ENCODE assay signal across 16 cellular contexts in the genomic region with DNA sequence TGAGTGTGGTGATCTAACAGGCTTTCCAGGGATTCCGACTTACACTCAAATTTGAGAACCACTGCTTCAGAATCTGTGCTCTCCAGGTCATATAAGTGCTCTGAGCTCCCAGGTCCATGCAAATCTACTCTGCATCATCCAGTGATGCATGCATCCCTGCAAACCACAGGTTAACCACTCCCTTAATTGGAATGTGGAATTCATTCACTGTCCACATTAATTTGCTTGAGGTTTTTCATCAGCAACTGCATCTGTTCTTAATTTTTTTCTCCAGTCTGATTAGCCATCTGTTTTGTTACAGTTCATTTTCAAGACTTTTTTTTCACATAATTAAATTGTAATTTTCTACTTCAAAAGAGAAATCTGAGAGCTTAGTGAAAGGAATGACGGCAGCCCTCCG. TPM values are rescaled to one million over a fixed set of nuclear protein-coding genes. Genes with fewer than 3 reads are reported as not detected.
A peak's percentile ranks its signal among the peaks of the same experiment; 100 is the strongest.
DNase-seq lines count a peak whose midpoint lies in the region; ATAC-seq, FAIRE-seq and TF ChIP-seq lines count a peak whose summit lies in the region.
"Had no signal": no experiment of that assay in that cellular context is flagged by ENCODE, and none has a peak within 500 bp of the region (broad histone marks: within the 10 kb centered on the region; RNA-seq: fewer than 3 reads in every experiment).

No MANE protein-coding gene starts in this region.

- H3K36me3 ChIP-seq in heart left ventricle (no peaks in the 10 kb centered on the region), mesendoderm (ENCODE audit: control insufficient read depth, insufficient read depth, low read length) (no peaks in the 10 kb centered on the region)
- H3K36me3 ChIP-seq: gastrocnemius medialis, MG63, prostate gland had no signal

- no peak for TF ChIP-seq POLR2A in H54 (IDR thresholded peaks at IDR 0.05; ENCODE audit: low read depth, low read length)
- TF ChIP-seq POLR2A in heart left ventricle (IDR thresholded peaks at IDR 0.05), result no peak

- peaks cover 0 to 29% (median 0%) of the 10 kb centered on the region in 12 donors for H3K9me3 ChIP-seq in heart left ventricle
- H3K9me3 ChIP-seq: gastrocnemius medialis, prostate gland had no signal

- TF ChIP-seq CTCF in foreskin fibroblast (IDR thresholded peaks at IDR 0.05; ENCODE audit: low read depth, low read length), result no peak
- no peak for TF ChIP-seq CTCF in heart left ventricle (IDR thresholded peaks at IDR 0.05)

- H3K79me2 ChIP-seq in mesendoderm (ENCODE audit: control insufficient read depth, insufficient read depth, low read length), result no peaks in the 10 kb centered on the region

- H4K5ac ChIP-seq in mesendoderm (ENCODE audit: low read length), result no peak overlapping the region

- 84 to 97% (median 95%) methylated on average over 3 of the region's 3 CpGs for WGBS in heart left ventricle, 4 donors
- no CpG with 5 or more reads among the region's 3 CpGs for WGBS in mesendoderm (ENCODE audit: extremely low coverage, insufficient coverage, low lambda C conversion rate)

- no peak overlapping the region for H3K23ac ChIP-seq in mesendoderm (ENCODE audit: low read length)

- no peak for ATAC-seq in heart left ventricle
- ATAC-seq: gastrocnemius medialis, WTC11 had no signal

- H2BK5ac ChIP-seq in mesendoderm (ENCODE audit: low read length), result no peak overlapping the region

- no peak overlapping the region for H3K9ac ChIP-seq in mesendoderm (ENCODE audit: low read length)

- H3K4me2 ChIP-seq in mesendoderm (ENCODE audit: low read length), result no peak overlapping the region

- FAIRE-seq in H54 (lab: Jason Lieb, UNC), result peak; percentile 74

- peaks cover 0 to 48% (median 3%) of the 10 kb centered on the region in 12 donors for H3K4me1 ChIP-seq in heart left ventricle
- H3K4me1 ChIP-seq in mesendoderm (ENCODE audit: control insufficient read depth, low read depth, low read length), result no peaks in the 10 kb centered on the region
- H3K4me1 ChIP-seq: gastrocnemius medialis, prostate gland had no signal

- H3K27me3 ChIP-seq in heart left ventricle (no peaks in the 10 kb centered on the region), mesendoderm (ENCODE audit: insufficient read depth, low read length, poor library complexity) (no peaks in the 10 kb centered on the region)
- H3K27me3 ChIP-seq: gastrocnemius medialis, MG63, tibial nerve had no signal

- DNase-seq in AG08395 (ENCODE audit: low spot score) (peak; percentile 87), H54 (ENCODE audit: insufficient read length, low spot score) (peak; percentile 25), SW480 (ENCODE audit: low spot score) (peak; percentile 97), foreskin fibroblast (peak; percentile 79 to 86), SKM-1 (lab: John Stamatoyannopoulos, UW; ENCODE audit: unreplicated experiment) (no peak), heart left ventricle (no peak), mesendoderm (no peak)
- no peak for DNase-seq in activated CD4-positive, alpha-beta T cell treated with anti-CD3 and anti-CD28 coated beads for 1 hour
- DNase-seq: dermis blood vessel endothelial cell, gastrocnemius medialis, immature natural killer cell, MG63, NCI-H2107 had no signal

- H3K4me3 ChIP-seq in foreskin fibroblast (ENCODE audit: low read depth in 1 of 2, low read length in 2 of 2) (no peak overlapping the region), heart left ventricle (no peak overlapping the region), mesendoderm (ENCODE audit: low read length) (no peak overlapping the region)
- H3K4me3 ChIP-seq: gastrocnemius medialis, MG63, prostate gland, tibial nerve had no signal

- H3K56ac ChIP-seq in mesendoderm (ENCODE audit: low read length), result no peak overlapping the region

- no peak overlapping the region for H2AK5ac ChIP-seq in mesendoderm (ENCODE audit: low read length)

- no peak overlapping the region for H4K8ac ChIP-seq in mesendoderm (ENCODE audit: low read depth, low read length)

- H3K27ac ChIP-seq in heart left ventricle (no peak overlapping the region), mesendoderm (ENCODE audit: low read depth, low read length) (no peak overlapping the region)
- H3K27ac ChIP-seq: gastrocnemius medialis, prostate gland, tibial nerve had no signal

- H2BK120ac ChIP-seq in mesendoderm (ENCODE audit: low read depth, low read length), result no peak overlapping the region

- H2BK15ac ChIP-seq in mesendoderm (replicated peaks; ENCODE audit: low read depth), result no peak overlapping the region

- no peak overlapping the region for H3K4ac ChIP-seq in mesendoderm (ENCODE audit: low read depth, low read length)

- H3K18ac ChIP-seq in mesendoderm (ENCODE audit: low read length), result no peak overlapping the region

- no peaks in the 10 kb centered on the region for H3K79me1 ChIP-seq in mesendoderm (ENCODE audit: low read length)

- intact Hi-C loops in heart left ventricle (cut with DNase I), result no loop called here

RNA-seq across cellular contexts. Expression of a gene that starts 43.4 kb away (rescaled TPM):
- total RNA-seq in heart left ventricle, result 10 to 100 TPM in 8 of 9 donors, 1 to 10 TPM in 1; 9.7 to 37.0 (median 14.6) TPM
- polyA plus RNA-seq in heart left ventricle, result 1 to 10 TPM; 8.6 to 8.7 TPM
- polyA plus RNA-seq in mesendoderm (2013, experiment 1 of 2), result 2.4 TPM
- 2.3 TPM for polyA plus RNA-seq in mesendoderm (2013, experiment 2 of 2)

Comparison
In these comparisons a context has a peak if more than half of its experiments do, and no peak if none do; other contexts are left out.
1. DNase-seq: peak in AG08395 (single experiment), H54 (single experiment), SW480 (single experiment) and foreskin fibroblast (2 of 2); none in SKM-1 (single experiment), activated CD4-positive, alpha-beta T cell treated with anti-CD3 and anti-CD28 coated beads for 1 hour (single experiment), heart left ventricle (0 of 5) and mesendoderm (single experiment).